ENCODE assay signal across 2 cellular contexts in genomic region chr5:76345582-76345981, GRCh38.
TF ChIP-seq lines count a peak whose summit lies in the region.

No MANE protein-coding gene starts in this region.

TF ChIP-seq in HepG2, 621 proteins besides CTCF, POLR2A, EP300 and RAD21:
- peak; percentile 93 for TF ChIP-seq ZNF263 (CRISPR knock-in tag; IDR thresholded peaks at IDR 0.05)
- TF ChIP-seq FOSL2 (CRISPR knock-in tag; IDR thresholded peaks at IDR 0.05), result peak; percentile 55; the same call in 1 of the 2 replicates
- no peak for TF ChIP-seq XBP1 (CRISPR knock-in tag; IDR thresholded peaks at IDR 0.05)

TF ChIP-seq in K562, 482 proteins besides CTCF, POLR2A, EP300 and RAD21:
- TF ChIP-seq FOSL1 (tag; conservative IDR thresholded peaks at IDR 0.05) (0 out of 2 replicates have a peak, but pooled peaks have one; percentile 19), RBM17 (IDR thresholded peaks at IDR 0.05; ENCODE audit: borderline replicate concordance, low read depth, low read length) (no peak), ZEB2 (IDR thresholded peaks at IDR 0.05) (no peak), ATF3 (IDR thresholded peaks at IDR 0.05) (peak; percentile 42; the same call in 1 of the 2 replicates), ATF3 (CRISPR knock-in tag; conservative IDR thresholded peaks at IDR 0.05) (no peak), ZNF263 (CRISPR knock-in tag; IDR thresholded peaks at IDR 0.05; ENCODE audit: borderline replicate concordance) (peak; percentile 94), TCF3 (CRISPR knock-in tag; IDR thresholded peaks at IDR 0.05) (no peak), DPF2 (IDR thresholded peaks at IDR 0.05) (no peak)
